13 cellular contexts compared by ENCODE assay signal in the genomic region with DNA sequence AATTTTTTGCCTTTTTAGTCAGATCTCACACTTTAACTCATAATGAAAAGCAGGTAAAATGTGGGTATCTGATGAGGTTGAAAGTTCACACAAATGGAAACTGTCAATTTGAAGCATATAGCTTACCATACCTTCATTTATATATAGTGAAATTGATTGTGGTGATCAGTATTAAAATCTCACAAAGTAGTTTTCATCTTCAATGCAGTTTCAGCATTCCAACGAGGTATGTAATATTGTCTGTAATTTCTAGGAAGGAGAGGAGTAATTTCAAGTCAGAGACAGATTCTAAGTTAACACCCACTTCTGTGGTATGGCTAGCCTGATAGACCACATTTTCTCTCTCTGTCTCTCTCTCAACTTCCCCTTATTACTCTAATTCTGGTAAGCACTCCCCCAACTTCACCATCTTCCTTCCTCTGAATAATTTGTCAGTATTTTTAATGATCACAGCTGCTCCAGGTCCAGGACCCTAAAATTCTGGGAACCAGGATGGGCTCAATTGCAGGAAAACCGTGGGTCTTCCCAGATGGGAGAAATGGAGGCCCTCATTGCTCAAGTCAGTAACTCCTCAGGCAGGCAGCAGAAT.
DNase-seq lines count a peak whose midpoint lies in the region; ATAC-seq lines count a peak whose summit lies in the region.
"Had no signal": no experiment of that assay in that cellular context is flagged by ENCODE, and none has a peak within 500 bp of the region (broad histone marks: within the 10 kb centered on the region; RNA-seq: fewer than 3 reads in every experiment).

No MANE protein-coding gene starts in this region.

- H3K4me2 ChIP-seq in BLaER1, result peak overlapping the region; percentile 57

- no peak overlapping the region for H3K4me3 ChIP-seq in BLaER1

- H3K4me1 ChIP-seq in BLaER1, result peaks cover 23% of the 10 kb centered on the region

- no peaks in the 10 kb centered on the region for H4K20me1 ChIP-seq in BLaER1

- H3K9ac ChIP-seq in BLaER1, result no peak overlapping the region

- DNase-seq in GM19238 (ENCODE audit: insufficient read length, low spot score) (peak; percentile 16), NOMO-1 treated with dmso at 0.1 percent for 144 hours (lab: John Stamatoyannopoulos, UW; ENCODE audit: unreplicated experiment) (peak; percentile 45), head of caudate nucleus (no peak), NCI-H345 treated with DMSO at 0.1 percent for 48 hours (lab: John Stamatoyannopoulos, UW; ENCODE audit: unreplicated experiment) (no peak), COLO668 (lab: John Stamatoyannopoulos, UW; ENCODE audit: unreplicated experiment) (no peak), SK-N-DZ (ENCODE audit: low spot score) (no peak)
- DNase-seq: activated CD4-positive, CD25-positive, alpha-beta regulatory T cell treated with anti-CD3 and anti-CD28 coated beads, Interleukin-2, amount 50 U/mL, for 72 hours; effector CD4-positive, alpha-beta T cell; left colon; NCI-H510A had no signal

- peaks cover 18% of the 10 kb centered on the region for H3K9me3 ChIP-seq in BLaER1

- H3K36me3 ChIP-seq in BLaER1, result no peaks in the 10 kb centered on the region

- ATAC-seq in HG02938 (IDR thresholded peaks at IDR 0.05; ENCODE audit: unreplicated experiment), result peak; percentile 99
- ATAC-seq: HCT116, left colon had no signal

- H3K27me3 ChIP-seq in BLaER1, result no peaks in the 10 kb centered on the region

- intact Hi-C loops in head of caudate nucleus (cut with DNase I), result no loop called here

- peak overlapping the region; percentile 42 for H3K27ac ChIP-seq in BLaER1

Comparison
In these comparisons a context has a peak if more than half of its experiments do, and no peak if none do; other contexts are left out.
1. DNase-seq: peak in GM19238 (single experiment) and NOMO-1 treated with dmso at 0.1 percent for 144 hours (single experiment); none in head of caudate nucleus (0 of 42), NCI-H345 treated with DMSO at 0.1 percent for 48 hours (single experiment), COLO668 (single experiment) and SK-N-DZ (single experiment).